Comparison of ENCODE assay signal across 1 cellular context in the genomic region with DNA sequence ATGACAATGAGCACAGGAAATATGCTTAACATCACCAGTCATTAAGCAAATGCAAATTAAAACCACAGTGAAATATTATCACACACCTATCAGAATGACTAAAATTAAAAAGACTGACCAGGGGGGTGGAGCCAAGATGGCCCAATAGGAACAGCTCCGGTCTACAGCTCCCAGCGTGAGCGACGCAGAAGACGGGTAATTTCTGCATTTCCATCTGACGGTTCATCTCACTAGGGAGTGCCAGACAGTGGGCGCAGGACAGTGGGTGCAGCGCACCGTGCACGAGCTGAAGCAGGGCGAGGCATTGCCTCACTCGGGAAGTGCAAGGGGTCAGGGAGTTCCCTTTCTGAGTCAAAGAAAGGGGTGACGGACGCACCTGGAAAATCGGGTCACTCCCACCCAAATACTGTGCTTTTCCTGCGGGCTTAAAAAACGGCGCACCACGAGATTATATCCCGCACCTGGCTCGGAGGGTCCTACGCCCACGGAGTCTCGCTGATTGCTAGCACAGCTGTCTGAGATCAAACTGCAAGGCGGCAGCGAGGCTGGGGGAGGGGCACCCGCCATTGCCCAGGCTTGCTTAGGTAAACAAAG.
TF ChIP-seq lines count a peak whose summit lies in the region.
"Not testable (repeated sequence)": the region's sequence is repeated elsewhere in the genome, so short reads cannot be mapped to it uniquely, and the experiment has no call there.

No MANE protein-coding gene starts in this region.

TF ChIP-seq in HepG2, 621 proteins besides CTCF, POLR2A, EP300 and RAD21 (continued from another document):
- TF ChIP-seq, protein P1, sequence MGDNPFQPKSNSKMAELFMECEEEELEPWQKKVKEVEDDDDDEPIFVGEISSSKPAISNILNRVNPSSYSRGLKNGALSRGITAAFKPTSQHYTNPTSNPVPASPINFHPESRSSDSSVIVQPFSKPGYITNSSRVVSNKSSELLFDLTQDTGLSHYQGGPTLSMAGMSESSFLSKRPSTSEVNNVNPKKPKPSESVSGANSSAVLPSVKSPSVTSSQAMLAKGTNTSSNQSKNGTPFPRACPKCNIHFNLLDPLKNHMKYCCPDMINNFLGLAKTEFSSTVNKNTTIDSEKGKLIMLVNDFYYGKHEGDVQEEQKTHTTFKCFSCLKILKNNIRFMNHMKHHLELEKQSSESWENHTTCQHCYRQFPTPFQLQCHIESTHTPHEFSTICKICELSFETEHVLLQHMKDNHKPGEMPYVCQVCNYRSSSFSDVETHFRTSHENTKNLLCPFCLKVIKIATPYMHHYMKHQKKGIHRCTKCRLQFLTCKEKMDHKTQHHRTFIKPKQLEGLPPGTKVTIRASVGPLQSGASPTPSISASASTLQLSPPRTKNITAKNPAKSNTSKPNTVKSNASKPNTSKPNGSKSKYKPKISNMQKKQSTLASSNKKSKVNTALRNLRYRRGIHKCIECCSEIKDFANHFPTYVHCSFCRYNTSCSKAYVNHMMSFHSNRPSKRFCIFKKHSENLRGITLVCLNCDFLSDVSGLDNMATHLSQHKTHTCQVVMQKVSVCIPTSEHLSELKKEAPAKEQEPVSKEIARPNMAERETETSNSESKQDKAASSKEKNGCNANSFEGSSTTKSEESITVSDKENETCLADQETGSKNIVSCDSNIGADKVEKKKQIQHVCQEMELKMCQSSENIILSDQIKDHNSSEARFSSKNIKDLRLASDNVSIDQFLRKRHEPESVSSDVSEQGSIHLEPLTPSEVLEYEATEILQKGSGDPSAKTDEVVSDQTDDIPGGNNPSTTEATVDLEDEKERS (CRISPR knock-in tag; IDR thresholded peaks at IDR 0.05), result 0 out of 2 replicates have a peak, but pooled peaks have one; percentile 25
- TF ChIP-seq, protein P2, sequence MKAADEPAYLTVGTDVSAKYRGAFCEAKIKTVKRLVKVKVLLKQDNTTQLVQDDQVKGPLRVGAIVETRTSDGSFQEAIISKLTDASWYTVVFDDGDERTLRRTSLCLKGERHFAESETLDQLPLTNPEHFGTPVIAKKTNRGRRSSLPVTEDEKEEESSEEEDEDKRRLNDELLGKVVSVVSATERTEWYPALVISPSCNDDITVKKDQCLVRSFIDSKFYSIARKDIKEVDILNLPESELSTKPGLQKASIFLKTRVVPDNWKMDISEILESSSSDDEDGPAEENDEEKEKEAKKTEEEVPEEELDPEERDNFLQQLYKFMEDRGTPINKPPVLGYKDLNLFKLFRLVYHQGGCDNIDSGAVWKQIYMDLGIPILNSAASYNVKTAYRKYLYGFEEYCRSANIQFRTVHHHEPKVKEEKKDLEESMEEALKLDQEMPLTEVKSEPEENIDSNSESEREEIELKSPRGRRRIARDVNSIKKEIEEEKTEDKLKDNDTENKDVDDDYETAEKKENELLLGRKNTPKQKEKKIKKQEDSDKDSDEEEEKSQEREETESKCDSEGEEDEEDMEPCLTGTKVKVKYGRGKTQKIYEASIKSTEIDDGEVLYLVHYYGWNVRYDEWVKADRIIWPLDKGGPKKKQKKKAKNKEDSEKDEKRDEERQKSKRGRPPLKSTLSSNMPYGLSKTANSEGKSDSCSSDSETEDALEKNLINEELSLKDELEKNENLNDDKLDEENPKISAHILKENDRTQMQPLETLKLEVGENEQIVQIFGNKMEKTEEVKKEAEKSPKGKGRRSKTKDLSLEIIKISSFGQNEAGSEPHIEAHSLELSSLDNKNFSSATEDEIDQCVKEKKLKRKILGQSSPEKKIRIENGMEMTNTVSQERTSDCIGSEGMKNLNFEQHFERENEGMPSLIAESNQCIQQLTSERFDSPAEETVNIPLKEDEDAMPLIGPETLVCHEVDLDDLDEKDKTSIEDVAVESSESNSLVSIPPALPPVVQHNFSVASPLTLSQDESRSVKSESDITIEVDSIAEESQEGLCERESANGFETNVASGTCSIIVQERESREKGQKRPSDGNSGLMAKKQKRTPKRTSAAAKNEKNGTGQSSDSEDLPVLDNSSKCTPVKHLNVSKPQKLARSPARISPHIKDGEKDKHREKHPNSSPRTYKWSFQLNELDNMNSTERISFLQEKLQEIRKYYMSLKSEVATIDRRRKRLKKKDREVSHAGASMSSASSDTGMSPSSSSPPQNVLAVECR (CRISPR knock-in tag; IDR thresholded peaks at IDR 0.05; ENCODE audit: borderline replicate concordance), result peak; percentile 68
- TF ChIP-seq ZNF225 (CRISPR knock-in tag; IDR thresholded peaks at IDR 0.05) (0 out of 2 replicates have a peak, but pooled peaks have one; percentile 67), NR2F6 (CRISPR knock-in tag; IDR thresholded peaks at IDR 0.05) (0 out of 2 replicates have a peak, but pooled peaks have one; percentile 5), SKI (IDR thresholded peaks at IDR 0.05; ENCODE audit: partially characterized antibody) (peak; percentile 16), KDM2A (CRISPR knock-in tag; IDR thresholded peaks at IDR 0.05; ENCODE audit: borderline replicate concordance, low read depth) (peak; percentile 30; the same call in 1 of the 2 replicates), DMAP1 (CRISPR knock-in tag; IDR thresholded peaks at IDR 0.05) (peak; percentile 57; the same call in 1 of the 2 replicates), KDM5B (CRISPR knock-in tag; IDR thresholded peaks at IDR 0.05; ENCODE audit: borderline replicate concordance) (peak; percentile 33; the same call in 1 of the 2 replicates), ZNF292 (CRISPR knock-in tag; IDR thresholded peaks at IDR 0.05; ENCODE audit: borderline replicate concordance, low read depth) (peak; percentile 42; the same call in 1 of the 2 replicates), ZMYM4 (CRISPR knock-in tag; IDR thresholded peaks at IDR 0.05) (peak; percentile 63; the same call in 1 of the 2 replicates), RARA (CRISPR knock-in tag; IDR thresholded peaks at IDR 0.05) (0 out of 2 replicates have a peak, but pooled peaks have one; percentile 22), NRL (CRISPR knock-in tag; IDR thresholded peaks at IDR 0.05; ENCODE audit: borderline replicate concordance) (0 out of 2 replicates have a peak, but pooled peaks have one; percentile 56)
- TF ChIP-seq NR2F6 (IDR thresholded peaks at IDR 0.05), result not testable (repeated sequence)
- TF ChIP-seq, protein P3, sequence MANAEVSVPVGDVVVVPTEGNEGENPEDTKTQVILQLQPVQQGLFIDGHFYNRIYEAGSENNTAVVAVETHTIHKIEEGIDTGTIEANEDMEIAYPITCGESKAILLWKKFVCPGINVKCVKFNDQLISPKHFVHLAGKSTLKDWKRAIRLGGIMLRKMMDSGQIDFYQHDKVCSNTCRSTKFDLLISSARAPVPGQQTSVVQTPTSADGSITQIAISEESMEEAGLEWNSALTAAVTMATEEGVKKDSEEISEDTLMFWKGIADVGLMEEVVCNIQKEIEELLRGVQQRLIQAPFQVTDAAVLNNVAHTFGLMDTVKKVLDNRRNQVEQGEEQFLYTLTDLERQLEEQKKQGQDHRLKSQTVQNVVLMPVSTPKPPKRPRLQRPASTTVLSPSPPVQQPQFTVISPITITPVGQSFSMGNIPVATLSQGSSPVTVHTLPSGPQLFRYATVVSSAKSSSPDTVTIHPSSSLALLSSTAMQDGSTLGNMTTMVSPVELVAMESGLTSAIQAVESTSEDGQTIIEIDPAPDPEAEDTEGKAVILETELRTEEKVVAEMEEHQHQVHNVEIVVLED (CRISPR knock-in tag; IDR thresholded peaks at IDR 0.05; ENCODE audit: borderline replicate concordance), result 0 out of 2 replicates have a peak, but pooled peaks have one; percentile 18
- TF ChIP-seq, protein P4, sequence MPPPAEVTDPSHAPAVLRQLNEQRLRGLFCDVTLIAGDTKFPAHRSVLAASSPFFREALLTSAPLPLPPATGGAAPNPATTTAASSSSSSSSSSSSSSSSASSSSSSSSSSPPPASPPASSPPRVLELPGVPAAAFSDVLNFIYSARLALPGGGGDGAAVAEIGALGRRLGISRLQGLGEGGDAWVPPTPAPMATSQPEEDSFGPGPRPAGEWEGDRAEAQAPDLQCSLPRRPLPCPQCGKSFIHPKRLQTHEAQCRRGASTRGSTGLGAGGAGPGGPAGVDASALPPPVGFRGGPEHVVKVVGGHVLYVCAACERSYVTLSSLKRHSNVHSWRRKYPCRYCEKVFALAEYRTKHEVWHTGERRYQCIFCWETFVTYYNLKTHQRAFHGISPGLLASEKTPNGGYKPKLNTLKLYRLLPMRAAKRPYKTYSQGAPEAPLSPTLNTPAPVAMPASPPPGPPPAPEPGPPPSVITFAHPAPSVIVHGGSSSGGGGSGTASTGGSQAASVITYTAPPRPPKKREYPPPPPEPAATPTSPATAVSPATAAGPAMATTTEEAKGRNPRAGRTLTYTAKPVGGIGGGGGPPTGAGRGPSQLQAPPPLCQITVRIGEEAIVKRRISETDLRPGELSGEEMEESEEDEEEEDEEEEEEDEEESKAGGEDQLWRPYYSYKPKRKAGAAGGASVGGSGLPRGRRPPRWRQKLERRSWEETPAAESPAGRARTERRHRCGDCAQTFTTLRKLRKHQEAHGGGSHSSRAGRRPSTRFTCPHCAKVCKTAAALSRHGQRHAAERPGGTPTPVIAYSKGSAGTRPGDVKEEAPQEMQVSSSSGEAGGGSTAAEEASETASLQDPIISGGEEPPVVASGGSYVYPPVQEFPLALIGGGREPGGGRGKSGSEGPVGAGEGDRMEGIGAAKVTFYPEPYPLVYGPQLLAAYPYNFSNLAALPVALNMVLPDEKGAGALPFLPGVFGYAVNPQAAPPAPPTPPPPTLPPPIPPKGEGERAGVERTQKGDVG (CRISPR knock-in tag; IDR thresholded peaks at IDR 0.05; ENCODE audit: borderline replicate concordance), result peak; percentile 59; the same call in 1 of the 2 replicates
- TF ChIP-seq, protein P5, sequence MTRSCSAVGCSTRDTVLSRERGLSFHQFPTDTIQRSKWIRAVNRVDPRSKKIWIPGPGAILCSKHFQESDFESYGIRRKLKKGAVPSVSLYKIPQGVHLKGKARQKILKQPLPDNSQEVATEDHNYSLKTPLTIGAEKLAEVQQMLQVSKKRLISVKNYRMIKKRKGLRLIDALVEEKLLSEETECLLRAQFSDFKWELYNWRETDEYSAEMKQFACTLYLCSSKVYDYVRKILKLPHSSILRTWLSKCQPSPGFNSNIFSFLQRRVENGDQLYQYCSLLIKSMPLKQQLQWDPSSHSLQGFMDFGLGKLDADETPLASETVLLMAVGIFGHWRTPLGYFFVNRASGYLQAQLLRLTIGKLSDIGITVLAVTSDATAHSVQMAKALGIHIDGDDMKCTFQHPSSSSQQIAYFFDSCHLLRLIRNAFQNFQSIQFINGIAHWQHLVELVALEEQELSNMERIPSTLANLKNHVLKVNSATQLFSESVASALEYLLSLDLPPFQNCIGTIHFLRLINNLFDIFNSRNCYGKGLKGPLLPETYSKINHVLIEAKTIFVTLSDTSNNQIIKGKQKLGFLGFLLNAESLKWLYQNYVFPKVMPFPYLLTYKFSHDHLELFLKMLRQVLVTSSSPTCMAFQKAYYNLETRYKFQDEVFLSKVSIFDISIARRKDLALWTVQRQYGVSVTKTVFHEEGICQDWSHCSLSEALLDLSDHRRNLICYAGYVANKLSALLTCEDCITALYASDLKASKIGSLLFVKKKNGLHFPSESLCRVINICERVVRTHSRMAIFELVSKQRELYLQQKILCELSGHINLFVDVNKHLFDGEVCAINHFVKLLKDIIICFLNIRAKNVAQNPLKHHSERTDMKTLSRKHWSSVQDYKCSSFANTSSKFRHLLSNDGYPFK (CRISPR knock-in tag; IDR thresholded peaks at IDR 0.05; ENCODE audit: borderline replicate concordance), result 0 out of 2 replicates have a peak, but pooled peaks have one; percentile 21
- TF ChIP-seq, protein P6, sequence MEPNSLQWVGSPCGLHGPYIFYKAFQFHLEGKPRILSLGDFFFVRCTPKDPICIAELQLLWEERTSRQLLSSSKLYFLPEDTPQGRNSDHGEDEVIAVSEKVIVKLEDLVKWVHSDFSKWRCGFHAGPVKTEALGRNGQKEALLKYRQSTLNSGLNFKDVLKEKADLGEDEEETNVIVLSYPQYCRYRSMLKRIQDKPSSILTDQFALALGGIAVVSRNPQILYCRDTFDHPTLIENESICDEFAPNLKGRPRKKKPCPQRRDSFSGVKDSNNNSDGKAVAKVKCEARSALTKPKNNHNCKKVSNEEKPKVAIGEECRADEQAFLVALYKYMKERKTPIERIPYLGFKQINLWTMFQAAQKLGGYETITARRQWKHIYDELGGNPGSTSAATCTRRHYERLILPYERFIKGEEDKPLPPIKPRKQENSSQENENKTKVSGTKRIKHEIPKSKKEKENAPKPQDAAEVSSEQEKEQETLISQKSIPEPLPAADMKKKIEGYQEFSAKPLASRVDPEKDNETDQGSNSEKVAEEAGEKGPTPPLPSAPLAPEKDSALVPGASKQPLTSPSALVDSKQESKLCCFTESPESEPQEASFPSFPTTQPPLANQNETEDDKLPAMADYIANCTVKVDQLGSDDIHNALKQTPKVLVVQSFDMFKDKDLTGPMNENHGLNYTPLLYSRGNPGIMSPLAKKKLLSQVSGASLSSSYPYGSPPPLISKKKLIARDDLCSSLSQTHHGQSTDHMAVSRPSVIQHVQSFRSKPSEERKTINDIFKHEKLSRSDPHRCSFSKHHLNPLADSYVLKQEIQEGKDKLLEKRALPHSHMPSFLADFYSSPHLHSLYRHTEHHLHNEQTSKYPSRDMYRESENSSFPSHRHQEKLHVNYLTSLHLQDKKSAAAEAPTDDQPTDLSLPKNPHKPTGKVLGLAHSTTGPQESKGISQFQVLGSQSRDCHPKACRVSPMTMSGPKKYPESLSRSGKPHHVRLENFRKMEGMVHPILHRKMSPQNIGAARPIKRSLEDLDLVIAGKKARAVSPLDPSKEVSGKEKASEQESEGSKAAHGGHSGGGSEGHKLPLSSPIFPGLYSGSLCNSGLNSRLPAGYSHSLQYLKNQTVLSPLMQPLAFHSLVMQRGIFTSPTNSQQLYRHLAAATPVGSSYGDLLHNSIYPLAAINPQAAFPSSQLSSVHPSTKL (CRISPR knock-in tag; IDR thresholded peaks at IDR 0.05), result peak; percentile 39; the same call in 1 of the 2 replicates
